Comparison of ENCODE assay signal across 8 cellular contexts in genomic region chr6:156777866-156778614, GRCh38. TPM values are rescaled to one million over a fixed set of nuclear protein-coding genes. Genes with fewer than 3 reads are reported as not detected.
A peak's percentile ranks its signal among the peaks of the same experiment; 100 is the strongest.
DNase-seq lines count a peak whose midpoint lies in the region; ATAC-seq, FAIRE-seq and TF ChIP-seq lines count a peak whose summit lies in the region.

No MANE protein-coding gene starts in this region.

- no peaks in the 10 kb centered on the region for H3K36me3 ChIP-seq in bronchial epithelial cell (ENCODE audit: control insufficient read depth, insufficient read depth, low read length)

- ATAC-seq in GM19455 (IDR thresholded peaks at IDR 0.05; ENCODE audit: unreplicated experiment) = peak; percentile 4

- TF ChIP-seq CTCF in VCaP (conservative IDR thresholded peaks at IDR 0.05) (no peak), bronchial epithelial cell (IDR thresholded peaks at IDR 0.05; ENCODE audit: insufficient read depth, low read length, severe bottlenecking) (no peak)

- peak overlapping the region; percentile 72 for H3K4me3 ChIP-seq in bronchial epithelial cell (ENCODE audit: low read depth, low read length)

- DNase-seq in CD1c-positive myeloid dendritic cell (ENCODE audit: extremely low spot score) (peak; percentile 67), KG1 (lab: John Stamatoyannopoulos, UW) (peak; percentile 39), bronchial epithelial cell (ENCODE audit: low read depth) (no peak), DMS114 treated with DMSO at 0.1 percent for 48 hours (lab: John Stamatoyannopoulos, UW; ENCODE audit: unreplicated experiment) (no peak)
- peak; percentile 60 for DNase-seq in stimulated activated CD4-positive, alpha-beta T cell treated with anti-CD3 and anti-CD28 coated beads, Interleukin-1b, Interleukin-23, amount 100 ng/mL, for 48 hours

- peak overlapping the region; percentile 99 for H3K27ac ChIP-seq in VCaP
- peak overlapping the region; percentile 97 for H3K27ac ChIP-seq in layer of hippocampus (ENCODE audit: low read depth, low read length)

- H3K27me3 ChIP-seq in bronchial epithelial cell (ENCODE audit: control insufficient read depth, insufficient read depth, low read length) = no peaks in the 10 kb centered on the region
- no peaks in the 10 kb centered on the region for H3K27me3 ChIP-seq in layer of hippocampus (ENCODE audit: control insufficient read depth, insufficient read depth, low read length)

- FAIRE-seq in bronchial epithelial cell (lab: Jason Lieb, UNC) = no peak

RNA-seq across cellular contexts. Expression of gene ARID1B, which starts 0.9 kb away (rescaled TPM):
- 16.3 and 27.5 TPM in 2 replicates for total RNA-seq in bronchial epithelial cell

Comparison
In these comparisons a context has a peak if more than half of its experiments do, and no peak if none do; other contexts are left out.
1. DNase-seq: peak in CD1c-positive myeloid dendritic cell (single experiment), KG1 (single experiment) and stimulated activated CD4-positive, alpha-beta T cell treated with anti-CD3 and anti-CD28 coated beads, Interleukin-1b, Interleukin-23, amount 100 ng/mL, for 48 hours (single experiment); none in bronchial epithelial cell (single experiment) and DMS114 treated with DMSO at 0.1 percent for 48 hours (single experiment).